Comparison of ENCODE assay signal across 1 cellular context in the genomic region with DNA sequence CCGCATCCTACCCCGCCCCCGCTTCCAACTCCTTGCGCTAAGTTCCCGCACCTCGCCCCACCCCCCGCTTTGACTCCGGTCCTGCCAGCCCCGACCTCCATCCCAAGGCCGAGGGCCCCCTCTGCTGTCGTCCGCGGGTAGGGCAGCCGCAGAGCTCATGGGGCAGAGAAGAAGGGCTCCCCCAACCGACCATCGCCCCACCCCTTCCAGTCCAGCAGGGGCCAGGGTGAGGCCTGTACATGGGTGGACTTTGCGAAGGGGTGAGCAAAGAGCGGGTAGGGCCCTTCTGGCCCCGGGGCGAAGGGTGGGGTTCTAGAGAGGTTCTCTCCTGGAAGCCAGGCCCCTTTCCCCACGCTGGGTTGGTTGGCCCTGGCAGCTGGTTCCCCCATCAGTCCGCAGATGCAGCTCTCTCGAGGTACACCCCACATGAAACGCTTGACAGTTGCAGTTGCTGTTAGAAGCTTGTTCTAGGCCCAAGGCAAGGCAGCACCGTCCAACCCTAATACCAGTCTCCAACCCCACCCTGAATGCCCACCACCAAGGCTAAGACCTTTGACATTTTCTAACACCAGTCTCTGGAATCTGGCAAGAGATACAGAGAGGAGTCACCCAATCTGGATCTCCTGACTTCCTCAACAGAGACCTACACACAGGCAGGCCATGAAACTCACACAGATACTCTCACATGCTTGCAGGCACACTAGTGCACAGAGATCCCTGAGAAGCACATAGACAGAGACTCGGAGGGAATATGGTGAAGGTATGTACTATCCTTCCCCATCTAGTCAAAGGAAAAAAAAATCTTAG.
TF ChIP-seq lines count a peak whose summit lies in the region.

No MANE protein-coding gene starts in this region.

TF ChIP-seq in K562, 482 proteins besides CTCF, POLR2A, EP300 and RAD21 (continued from another document and continues in another):
- TF ChIP-seq, protein P1, sequence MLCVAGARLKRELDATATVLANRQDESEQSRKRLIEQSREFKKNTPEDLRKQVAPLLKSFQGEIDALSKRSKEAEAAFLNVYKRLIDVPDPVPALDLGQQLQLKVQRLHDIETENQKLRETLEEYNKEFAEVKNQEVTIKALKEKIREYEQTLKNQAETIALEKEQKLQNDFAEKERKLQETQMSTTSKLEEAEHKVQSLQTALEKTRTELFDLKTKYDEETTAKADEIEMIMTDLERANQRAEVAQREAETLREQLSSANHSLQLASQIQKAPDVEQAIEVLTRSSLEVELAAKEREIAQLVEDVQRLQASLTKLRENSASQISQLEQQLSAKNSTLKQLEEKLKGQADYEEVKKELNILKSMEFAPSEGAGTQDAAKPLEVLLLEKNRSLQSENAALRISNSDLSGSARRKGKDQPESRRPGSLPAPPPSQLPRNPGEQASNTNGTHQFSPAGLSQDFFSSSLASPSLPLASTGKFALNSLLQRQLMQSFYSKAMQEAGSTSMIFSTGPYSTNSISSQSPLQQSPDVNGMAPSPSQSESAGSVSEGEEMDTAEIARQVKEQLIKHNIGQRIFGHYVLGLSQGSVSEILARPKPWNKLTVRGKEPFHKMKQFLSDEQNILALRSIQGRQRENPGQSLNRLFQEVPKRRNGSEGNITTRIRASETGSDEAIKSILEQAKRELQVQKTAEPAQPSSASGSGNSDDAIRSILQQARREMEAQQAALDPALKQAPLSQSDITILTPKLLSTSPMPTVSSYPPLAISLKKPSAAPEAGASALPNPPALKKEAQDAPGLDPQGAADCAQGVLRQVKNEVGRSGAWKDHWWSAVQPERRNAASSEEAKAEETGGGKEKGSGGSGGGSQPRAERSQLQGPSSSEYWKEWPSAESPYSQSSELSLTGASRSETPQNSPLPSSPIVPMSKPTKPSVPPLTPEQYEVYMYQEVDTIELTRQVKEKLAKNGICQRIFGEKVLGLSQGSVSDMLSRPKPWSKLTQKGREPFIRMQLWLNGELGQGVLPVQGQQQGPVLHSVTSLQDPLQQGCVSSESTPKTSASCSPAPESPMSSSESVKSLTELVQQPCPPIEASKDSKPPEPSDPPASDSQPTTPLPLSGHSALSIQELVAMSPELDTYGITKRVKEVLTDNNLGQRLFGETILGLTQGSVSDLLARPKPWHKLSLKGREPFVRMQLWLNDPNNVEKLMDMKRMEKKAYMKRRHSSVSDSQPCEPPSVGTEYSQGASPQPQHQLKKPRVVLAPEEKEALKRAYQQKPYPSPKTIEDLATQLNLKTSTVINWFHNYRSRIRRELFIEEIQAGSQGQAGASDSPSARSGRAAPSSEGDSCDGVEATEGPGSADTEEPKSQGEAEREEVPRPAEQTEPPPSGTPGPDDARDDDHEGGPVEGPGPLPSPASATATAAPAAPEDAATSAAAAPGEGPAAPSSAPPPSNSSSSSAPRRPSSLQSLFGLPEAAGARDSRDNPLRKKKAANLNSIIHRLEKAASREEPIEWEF (CRISPR knock-in tag; IDR thresholded peaks at IDR 0.05), result no peak
- TF ChIP-seq POLR2AphosphoS5 (IDR thresholded peaks at IDR 0.05; ENCODE audit: control insufficient read depth, insufficient read depth, low read depth, low read length) (no peak), NFIX (CRISPR knock-in tag; IDR thresholded peaks at IDR 0.05; ENCODE audit: low read depth) (no peak), ZNF253 (CRISPR knock-in tag; conservative IDR thresholded peaks at IDR 0.05) (no peak), MYBL2 (IDR thresholded peaks at IDR 0.05; ENCODE audit: low read depth) (no peak), MYBL2 (CRISPR knock-in tag; IDR thresholded peaks at IDR 0.05; ENCODE audit: borderline replicate concordance) (no peak), FUS (optimal IDR thresholded peaks at IDR 0.05; ENCODE audit: low read depth, low read length) (no peak), SUPT5H (IDR thresholded peaks at IDR 0.05) (no peak), NELFE (IDR thresholded peaks at IDR 0.05; ENCODE audit: insufficient read depth, insufficient read length) (no peak), NR3C1 (CRISPR knock-in tag; IDR thresholded peaks at IDR 0.05) (no peak), ZNF780A (CRISPR knock-in tag; IDR thresholded peaks at IDR 0.05) (no peak), SAFB (IDR thresholded peaks at IDR 0.05; ENCODE audit: borderline replicate concordance, low read depth, low read length) (no peak), LCOR (CRISPR knock-in tag; IDR thresholded peaks at IDR 0.05) (peak; percentile 51; the same call in 1 of the 2 replicates), GTF2A2 (tag; IDR thresholded peaks at IDR 0.05) (no peak), CBX8 (IDR thresholded peaks at IDR 0.05; ENCODE audit: borderline replicate concordance, extremely low read depth, low read depth, low read length, poor library complexity, severe bottlenecking) (no peak)
- TF ChIP-seq, protein P2, sequence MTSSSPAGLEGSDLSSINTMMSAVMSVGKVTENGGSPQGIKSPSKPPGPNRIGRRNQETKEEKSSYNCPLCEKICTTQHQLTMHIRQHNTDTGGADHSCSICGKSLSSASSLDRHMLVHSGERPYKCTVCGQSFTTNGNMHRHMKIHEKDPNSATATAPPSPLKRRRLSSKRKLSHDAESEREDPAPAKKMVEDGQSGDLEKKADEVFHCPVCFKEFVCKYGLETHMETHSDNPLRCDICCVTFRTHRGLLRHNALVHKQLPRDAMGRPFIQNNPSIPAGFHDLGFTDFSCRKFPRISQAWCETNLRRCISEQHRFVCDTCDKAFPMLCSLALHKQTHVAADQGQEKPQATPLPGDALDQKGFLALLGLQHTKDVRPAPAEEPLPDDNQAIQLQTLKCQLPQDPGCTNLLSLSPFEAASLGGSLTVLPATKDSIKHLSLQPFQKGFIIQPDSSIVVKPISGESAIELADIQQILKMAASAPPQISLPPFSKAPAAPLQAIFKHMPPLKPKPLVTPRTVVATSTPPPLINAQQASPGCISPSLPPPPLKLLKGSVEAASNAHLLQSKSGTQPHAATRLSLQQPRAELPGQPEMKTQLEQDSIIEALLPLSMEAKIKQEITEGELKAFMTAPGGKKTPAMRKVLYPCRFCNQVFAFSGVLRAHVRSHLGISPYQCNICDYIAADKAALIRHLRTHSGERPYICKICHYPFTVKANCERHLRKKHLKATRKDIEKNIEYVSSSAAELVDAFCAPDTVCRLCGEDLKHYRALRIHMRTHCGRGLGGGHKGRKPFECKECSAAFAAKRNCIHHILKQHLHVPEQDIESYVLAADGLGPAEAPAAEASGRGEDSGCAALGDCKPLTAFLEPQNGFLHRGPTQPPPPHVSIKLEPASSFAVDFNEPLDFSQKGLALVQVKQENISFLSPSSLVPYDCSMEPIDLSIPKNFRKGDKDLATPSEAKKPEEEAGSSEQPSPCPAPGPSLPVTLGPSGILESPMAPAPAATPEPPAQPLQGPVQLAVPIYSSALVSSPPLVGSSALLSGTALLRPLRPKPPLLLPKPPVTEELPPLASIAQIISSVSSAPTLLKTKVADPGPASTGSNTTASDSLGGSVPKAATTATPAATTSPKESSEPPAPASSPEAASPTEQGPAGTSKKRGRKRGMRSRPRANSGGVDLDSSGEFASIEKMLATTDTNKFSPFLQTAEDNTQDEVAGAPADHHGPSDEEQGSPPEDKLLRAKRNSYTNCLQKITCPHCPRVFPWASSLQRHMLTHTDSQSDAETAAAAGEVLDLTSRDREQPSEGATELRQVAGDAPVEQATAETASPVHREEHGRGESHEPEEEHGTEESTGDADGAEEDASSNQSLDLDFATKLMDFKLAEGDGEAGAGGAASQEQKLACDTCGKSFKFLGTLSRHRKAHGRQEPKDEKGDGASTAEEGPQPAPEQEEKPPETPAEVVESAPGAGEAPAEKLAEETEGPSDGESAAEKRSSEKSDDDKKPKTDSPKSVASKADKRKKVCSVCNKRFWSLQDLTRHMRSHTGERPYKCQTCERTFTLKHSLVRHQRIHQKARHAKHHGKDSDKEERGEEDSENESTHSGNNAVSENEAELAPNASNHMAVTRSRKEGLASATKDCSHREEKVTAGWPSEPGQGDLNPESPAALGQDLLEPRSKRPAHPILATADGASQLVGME (CRISPR knock-in tag; IDR thresholded peaks at IDR 0.05), result no peak; the same call in 1 of the 2 replicates
- TF ChIP-seq, protein P3, sequence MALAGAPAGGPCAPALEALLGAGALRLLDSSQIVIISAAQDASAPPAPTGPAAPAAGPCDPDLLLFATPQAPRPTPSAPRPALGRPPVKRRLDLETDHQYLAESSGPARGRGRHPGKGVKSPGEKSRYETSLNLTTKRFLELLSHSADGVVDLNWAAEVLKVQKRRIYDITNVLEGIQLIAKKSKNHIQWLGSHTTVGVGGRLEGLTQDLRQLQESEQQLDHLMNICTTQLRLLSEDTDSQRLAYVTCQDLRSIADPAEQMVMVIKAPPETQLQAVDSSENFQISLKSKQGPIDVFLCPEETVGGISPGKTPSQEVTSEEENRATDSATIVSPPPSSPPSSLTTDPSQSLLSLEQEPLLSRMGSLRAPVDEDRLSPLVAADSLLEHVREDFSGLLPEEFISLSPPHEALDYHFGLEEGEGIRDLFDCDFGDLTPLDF (CRISPR knock-in tag; IDR thresholded peaks at IDR 0.05), result no peak
- TF ChIP-seq, protein P4, sequence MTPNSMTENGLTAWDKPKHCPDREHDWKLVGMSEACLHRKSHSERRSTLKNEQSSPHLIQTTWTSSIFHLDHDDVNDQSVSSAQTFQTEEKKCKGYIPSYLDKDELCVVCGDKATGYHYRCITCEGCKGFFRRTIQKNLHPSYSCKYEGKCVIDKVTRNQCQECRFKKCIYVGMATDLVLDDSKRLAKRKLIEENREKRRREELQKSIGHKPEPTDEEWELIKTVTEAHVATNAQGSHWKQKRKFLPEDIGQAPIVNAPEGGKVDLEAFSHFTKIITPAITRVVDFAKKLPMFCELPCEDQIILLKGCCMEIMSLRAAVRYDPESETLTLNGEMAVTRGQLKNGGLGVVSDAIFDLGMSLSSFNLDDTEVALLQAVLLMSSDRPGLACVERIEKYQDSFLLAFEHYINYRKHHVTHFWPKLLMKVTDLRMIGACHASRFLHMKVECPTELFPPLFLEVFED (CRISPR knock-in tag; conservative IDR thresholded peaks at IDR 0.05), result no peak
- TF ChIP-seq, protein P5, sequence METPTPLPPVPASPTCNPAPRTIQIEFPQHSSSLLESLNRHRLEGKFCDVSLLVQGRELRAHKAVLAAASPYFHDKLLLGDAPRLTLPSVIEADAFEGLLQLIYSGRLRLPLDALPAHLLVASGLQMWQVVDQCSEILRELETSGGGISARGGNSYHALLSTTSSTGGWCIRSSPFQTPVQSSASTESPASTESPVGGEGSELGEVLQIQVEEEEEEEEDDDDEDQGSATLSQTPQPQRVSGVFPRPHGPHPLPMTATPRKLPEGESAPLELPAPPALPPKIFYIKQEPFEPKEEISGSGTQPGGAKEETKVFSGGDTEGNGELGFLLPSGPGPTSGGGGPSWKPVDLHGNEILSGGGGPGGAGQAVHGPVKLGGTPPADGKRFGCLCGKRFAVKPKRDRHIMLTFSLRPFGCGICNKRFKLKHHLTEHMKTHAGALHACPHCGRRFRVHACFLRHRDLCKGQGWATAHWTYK (CRISPR knock-in tag; IDR thresholded peaks at IDR 0.05), result no peak
- TF ChIP-seq, protein P6, sequence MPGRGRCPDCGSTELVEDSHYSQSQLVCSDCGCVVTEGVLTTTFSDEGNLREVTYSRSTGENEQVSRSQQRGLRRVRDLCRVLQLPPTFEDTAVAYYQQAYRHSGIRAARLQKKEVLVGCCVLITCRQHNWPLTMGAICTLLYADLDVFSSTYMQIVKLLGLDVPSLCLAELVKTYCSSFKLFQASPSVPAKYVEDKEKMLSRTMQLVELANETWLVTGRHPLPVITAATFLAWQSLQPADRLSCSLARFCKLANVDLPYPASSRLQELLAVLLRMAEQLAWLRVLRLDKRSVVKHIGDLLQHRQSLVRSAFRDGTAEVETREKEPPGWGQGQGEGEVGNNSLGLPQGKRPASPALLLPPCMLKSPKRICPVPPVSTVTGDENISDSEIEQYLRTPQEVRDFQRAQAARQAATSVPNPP (IDR thresholded peaks at IDR 0.05; ENCODE audit: borderline replicate concordance, insufficient read depth, insufficient read length), result no peak
- TF ChIP-seq, protein P7, sequence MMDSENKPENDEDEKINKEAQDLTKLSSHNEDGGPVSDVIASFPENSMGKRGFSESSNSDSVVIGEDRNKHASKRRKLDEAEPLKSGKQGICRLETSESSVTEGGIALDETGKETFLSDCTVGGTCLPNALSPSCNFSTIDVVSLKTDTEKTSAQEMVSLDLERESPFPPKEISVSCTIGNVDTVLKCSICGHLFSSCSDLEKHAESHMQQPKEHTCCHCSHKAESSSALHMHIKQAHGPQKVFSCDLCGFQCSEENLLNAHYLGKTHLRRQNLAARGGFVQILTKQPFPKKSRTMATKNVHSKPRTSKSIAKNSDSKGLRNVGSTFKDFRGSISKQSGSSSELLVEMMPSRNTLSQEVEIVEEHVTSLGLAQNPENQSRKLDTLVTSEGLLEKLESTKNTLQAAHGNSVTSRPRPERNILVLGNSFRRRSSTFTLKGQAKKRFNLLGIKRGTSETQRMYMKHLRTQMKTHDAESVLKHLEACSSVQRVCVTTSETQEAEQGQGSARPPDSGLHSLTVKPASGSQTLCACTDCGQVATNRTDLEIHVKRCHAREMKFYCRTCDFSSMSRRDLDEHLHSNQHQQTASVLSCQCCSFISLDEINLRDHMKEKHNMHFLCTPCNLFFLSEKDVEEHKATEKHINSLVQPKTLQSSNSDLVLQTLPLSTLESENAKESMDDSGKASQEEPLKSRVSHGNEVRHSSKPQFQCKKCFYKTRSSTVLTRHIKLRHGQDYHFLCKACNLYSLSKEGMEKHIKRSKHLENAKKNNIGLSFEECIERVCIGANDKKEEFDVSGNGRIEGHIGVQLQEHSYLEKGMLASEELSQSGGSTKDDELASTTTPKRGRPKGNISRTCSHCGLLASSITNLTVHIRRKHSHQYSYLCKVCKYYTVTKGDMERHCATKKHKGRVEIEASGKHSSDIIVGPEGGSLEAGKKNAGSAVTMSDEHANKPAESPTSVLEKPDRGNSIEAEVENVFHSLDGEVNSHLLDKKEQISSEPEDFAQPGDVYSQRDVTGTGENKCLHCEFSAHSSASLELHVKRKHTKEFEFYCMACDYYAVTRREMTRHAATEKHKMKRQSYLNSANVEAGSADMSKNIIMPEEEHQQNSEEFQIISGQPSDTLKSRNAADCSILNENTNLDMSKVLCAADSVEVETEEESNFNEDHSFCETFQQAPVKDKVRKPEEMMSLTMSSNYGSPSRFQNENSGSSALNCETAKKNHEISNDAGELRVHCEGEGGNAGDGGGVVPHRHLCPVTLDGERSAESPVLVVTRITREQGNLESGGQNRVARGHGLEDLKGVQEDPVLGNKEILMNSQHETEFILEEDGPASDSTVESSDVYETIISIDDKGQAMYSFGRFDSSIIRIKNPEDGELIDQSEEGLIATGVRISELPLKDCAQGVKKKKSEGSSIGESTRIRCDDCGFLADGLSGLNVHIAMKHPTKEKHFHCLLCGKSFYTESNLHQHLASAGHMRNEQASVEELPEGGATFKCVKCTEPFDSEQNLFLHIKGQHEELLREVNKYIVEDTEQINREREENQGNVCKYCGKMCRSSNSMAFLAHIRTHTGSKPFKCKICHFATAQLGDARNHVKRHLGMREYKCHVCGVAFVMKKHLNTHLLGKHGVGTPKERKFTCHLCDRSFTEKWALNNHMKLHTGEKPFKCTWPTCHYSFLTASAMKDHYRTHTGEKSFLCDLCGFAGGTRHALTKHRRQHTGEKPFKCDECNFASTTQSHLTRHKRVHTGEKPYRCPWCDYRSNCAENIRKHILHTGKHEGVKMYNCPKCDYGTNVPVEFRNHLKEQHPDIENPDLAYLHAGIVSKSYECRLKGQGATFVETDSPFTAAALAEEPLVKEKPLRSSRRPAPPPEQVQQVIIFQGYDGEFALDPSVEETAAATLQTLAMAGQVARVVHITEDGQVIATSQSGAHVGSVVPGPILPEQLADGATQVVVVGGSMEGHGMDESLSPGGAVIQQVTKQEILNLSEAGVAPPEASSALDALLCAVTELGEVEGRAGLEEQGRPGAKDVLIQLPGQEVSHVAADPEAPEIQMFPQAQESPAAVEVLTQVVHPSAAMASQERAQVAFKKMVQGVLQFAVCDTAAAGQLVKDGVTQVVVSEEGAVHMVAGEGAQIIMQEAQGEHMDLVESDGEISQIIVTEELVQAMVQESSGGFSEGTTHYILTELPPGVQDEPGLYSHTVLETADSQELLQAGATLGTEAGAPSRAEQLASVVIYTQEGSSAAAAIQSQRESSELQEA (IDR thresholded peaks at IDR 0.05; ENCODE audit: low read depth), result no peak
